In genomic region chr11:102313225-102313940, GRCh38 we compare ENCODE assay signal across 1 cellular context.
TF ChIP-seq lines count a peak whose summit lies in the region.

No MANE protein-coding gene starts in this region.

TF ChIP-seq in SK-N-SH, 30 proteins besides CTCF, POLR2A, EP300 and RAD21 (continued from another document):
- no peak for TF ChIP-seq ZBTB33 (IDR thresholded peaks at IDR 0.05; ENCODE audit: borderline replicate concordance, low read depth)
- TF ChIP-seq MXI1 (IDR thresholded peaks at IDR 0.05; ENCODE audit: low read depth, low read length), result no peak
- TF ChIP-seq FOXM1 (IDR thresholded peaks at IDR 0.05; ENCODE audit: low read depth), result no peak
TF ChIP-seq in SK-N-SH: peak in this region for 0.
